ENCODE assay signal across 14 cellular contexts in the genomic region with DNA sequence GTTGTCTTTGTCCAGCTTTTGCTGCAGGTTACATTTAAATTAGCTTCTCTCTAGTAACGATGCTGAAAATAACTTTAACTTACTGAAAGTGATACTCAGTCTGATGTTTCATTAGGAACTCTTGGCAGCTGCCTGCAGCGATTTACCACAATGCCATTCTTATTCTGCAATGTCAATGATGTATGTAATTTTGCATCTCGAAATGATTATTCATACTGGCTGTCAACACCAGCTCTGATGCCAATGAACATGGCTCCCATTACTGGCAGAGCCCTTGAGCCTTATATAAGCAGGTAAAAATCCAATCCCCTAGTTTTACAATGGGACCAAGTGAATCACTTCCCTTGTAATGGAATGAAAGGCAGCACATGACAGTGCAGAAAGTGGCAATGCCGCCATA. TPM values are rescaled to one million over a fixed set of nuclear protein-coding genes. Genes with fewer than 3 reads are reported as not detected.
DNase-seq lines count a peak whose midpoint lies in the region; ATAC-seq and TF ChIP-seq lines count a peak whose summit lies in the region.
"Had no signal": no experiment of that assay in that cellular context is flagged by ENCODE, and none has a peak within 500 bp of the region (broad histone marks: within the 10 kb centered on the region; RNA-seq: fewer than 3 reads in every experiment).

No MANE protein-coding gene starts in this region.

- ATAC-seq in SK-N-SH treated with all-trans-retinoic acid at 6 μM for 48 hours (no peak), HG02759 (IDR thresholded peaks at IDR 0.05; ENCODE audit: unreplicated experiment) (peak; percentile 86)
- ATAC-seq: A549 had no signal

- H4K20me1 ChIP-seq in SK-N-SH (ENCODE audit: insufficient read depth) (no peaks in the 10 kb centered on the region), MM.1S (ENCODE audit: insufficient read depth, low read length) (no peaks in the 10 kb centered on the region)

- TF ChIP-seq CTCF in SK-N-SH (IDR thresholded peaks at IDR 0.05) (no peak), MM.1S (IDR thresholded peaks at IDR 0.05; ENCODE audit: low read length) (no peak), coronary artery (IDR thresholded peaks at IDR 0.05) (no peak)

- H3K4me2 ChIP-seq in SK-N-SH (no peak overlapping the region), MM.1S (ENCODE audit: low read depth, low read length) (peak overlapping the region; percentile 61)
- H3K4me2 ChIP-seq: A549 had no signal

- H3K4me1 ChIP-seq in SK-N-SH (ENCODE audit: control insufficient read depth in 1 of 2, insufficient read depth in 2 of 2, low read depth in 1 of 2, low read length in 1 of 2), result no peaks in the 10 kb centered on the region
- H3K4me1 ChIP-seq in MM.1S (ENCODE audit: low read length), result peaks cover 27% of the 10 kb centered on the region
- H3K4me1 ChIP-seq: A549 had no signal

- H3K4me3 ChIP-seq in SK-N-SH (ENCODE audit: low read depth in 2 of 2, low read length in 1 of 2) (no peak overlapping the region), MM.1S (ENCODE audit: low read length) (peak overlapping the region; percentile 8), coronary artery (no peak overlapping the region)
- H3K4me3 ChIP-seq: A549, thoracic aorta had no signal

- no peaks in the 10 kb centered on the region for H3K79me2 ChIP-seq in SK-N-SH (ENCODE audit: insufficient read depth)
- no peaks in the 10 kb centered on the region for H3K79me2 ChIP-seq in MM.1S (ENCODE audit: low read length)

- H3K27ac ChIP-seq in SK-N-SH (ENCODE audit: low read depth in 2 of 2, low read length in 1 of 2), result no peak overlapping the region
- H3K27ac ChIP-seq in MM.1S (ENCODE audit: low read length), result peak overlapping the region; percentile 67
- no peak overlapping the region for H3K27ac ChIP-seq in coronary artery
- H3K27ac ChIP-seq: A549, thoracic aorta had no signal

- H2AFZ ChIP-seq in SK-N-SH (ENCODE audit: low read depth) (no peak overlapping the region), MM.1S (ENCODE audit: low read length) (peak overlapping the region; percentile 41)

- H3K9me2 ChIP-seq in SK-N-SH, result no peaks in the 10 kb centered on the region
- H3K9me2 ChIP-seq in MM.1S (replicated peaks; ENCODE audit: insufficient read depth, low read length), result no peaks in the 10 kb centered on the region

- H3K9me3 ChIP-seq in SK-N-SH (no peaks in the 10 kb centered on the region), MM.1S (replicated peaks; ENCODE audit: insufficient read depth, low read length) (no peaks in the 10 kb centered on the region)
- H3K9me3 ChIP-seq: A549, thoracic aorta had no signal

- CTCF ChIA-PET in SK-N-SH (lab: Yijun Ruan, JAX), result interaction anchor here (1.5 kb wide), 1 partner anchor 71 kb away, joined by 4 read pairs; no protein-coding TSS in a partner anchor

- 61% methylated on average over 4 of the region's 4 CpGs for WGBS in SK-N-SH (ENCODE audit: low lambda C conversion rate)

- H3K27me3 ChIP-seq in SK-N-SH (ENCODE audit: insufficient read depth), result no peaks in the 10 kb centered on the region
- H3K27me3 ChIP-seq in MM.1S (replicated peaks; ENCODE audit: insufficient read depth, low read length), result no peaks in the 10 kb centered on the region

- TF ChIP-seq RAD21 in SK-N-SH (IDR thresholded peaks at IDR 0.05; ENCODE audit: low read length), result no peak

- H3K9ac ChIP-seq in SK-N-SH, result no peak overlapping the region
- H3K9ac ChIP-seq in MM.1S (ENCODE audit: low read length), result peak overlapping the region; percentile 23

- no peaks in the 10 kb centered on the region for H3K36me3 ChIP-seq in SK-N-SH (replicated peaks in 1 of 2; ENCODE audit: control insufficient read depth in 1 of 2, insufficient read depth in 2 of 2, low read length in 1 of 2)
- no peaks in the 10 kb centered on the region for H3K36me3 ChIP-seq in MM.1S (replicated peaks; ENCODE audit: insufficient read depth, low read length)

- POLR2A ChIA-PET in SK-N-SH (lab: Yijun Ruan, JAX), result no interaction called here

- H3F3A ChIP-seq in SK-N-SH (replicated peaks; ENCODE audit: insufficient read depth) (no peaks in the 10 kb centered on the region), MM.1S (ENCODE audit: insufficient read depth, low read length) (peaks cover 16% of the 10 kb centered on the region)

- DNase-seq in SK-N-SH (no peak), MM.1S (peak; percentile 85), coronary artery (ENCODE audit: low spot score) (no peak), ecto neural progenitor cell (ENCODE audit: low spot score) (no peak), NOMO-1 treated with dmso at 0.1 percent for 144 hours (lab: John Stamatoyannopoulos, UW; ENCODE audit: unreplicated experiment) (no peak), SKM-1 (lab: John Stamatoyannopoulos, UW; ENCODE audit: unreplicated experiment) (no peak)
- DNase-seq: caudate nucleus; hippocampal formation; NCI-H2029 treated with DMSO at 0.1 percent for 48 hours; stimulated activated CD4-positive, alpha-beta T cell treated with anti-CD3 and anti-CD28 coated beads, Interleukin-2, amount 100 ng/mL, for 24 hours had no signal

- TF ChIP-seq EP300 in SK-N-SH (IDR thresholded peaks at IDR 0.05; ENCODE audit: borderline replicate concordance in 1 of 2, low read depth in 1 of 2, low read length in 1 of 2), result no peak

TF ChIP-seq in SK-N-SH, 30 proteins besides CTCF, POLR2A, EP300 and RAD21:
- TF ChIP-seq, protein P1, sequence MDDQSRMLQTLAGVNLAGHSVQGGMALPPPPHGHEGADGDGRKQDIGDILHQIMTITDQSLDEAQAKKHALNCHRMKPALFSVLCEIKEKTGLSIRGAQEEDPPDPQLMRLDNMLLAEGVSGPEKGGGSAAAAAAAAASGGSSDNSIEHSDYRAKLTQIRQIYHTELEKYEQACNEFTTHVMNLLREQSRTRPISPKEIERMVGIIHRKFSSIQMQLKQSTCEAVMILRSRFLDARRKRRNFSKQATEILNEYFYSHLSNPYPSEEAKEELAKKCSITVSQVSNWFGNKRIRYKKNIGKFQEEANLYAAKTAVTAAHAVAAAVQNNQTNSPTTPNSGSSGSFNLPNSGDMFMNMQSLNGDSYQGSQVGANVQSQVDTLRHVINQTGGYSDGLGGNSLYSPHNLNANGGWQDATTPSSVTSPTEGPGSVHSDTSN (IDR thresholded peaks at IDR 0.05), result peak; percentile 21; the same call in 1 of the 2 replicates
- TF ChIP-seq SMC3 (IDR thresholded peaks at IDR 0.05; ENCODE audit: low read depth, low read length), result no peak
- no peak for TF ChIP-seq TCF12 (IDR thresholded peaks at IDR 0.05)
- TF ChIP-seq RCOR1 (IDR thresholded peaks at IDR 0.05; ENCODE audit: low read length), result no peak
- TF ChIP-seq GATA2 (CRISPR knock-in tag; IDR thresholded peaks at IDR 0.05), result no peak
- TF ChIP-seq EZH2phosphoT487 (IDR thresholded peaks at IDR 0.05; ENCODE audit: borderline replicate concordance, low read depth), result no peak
- TF ChIP-seq, protein P2, sequence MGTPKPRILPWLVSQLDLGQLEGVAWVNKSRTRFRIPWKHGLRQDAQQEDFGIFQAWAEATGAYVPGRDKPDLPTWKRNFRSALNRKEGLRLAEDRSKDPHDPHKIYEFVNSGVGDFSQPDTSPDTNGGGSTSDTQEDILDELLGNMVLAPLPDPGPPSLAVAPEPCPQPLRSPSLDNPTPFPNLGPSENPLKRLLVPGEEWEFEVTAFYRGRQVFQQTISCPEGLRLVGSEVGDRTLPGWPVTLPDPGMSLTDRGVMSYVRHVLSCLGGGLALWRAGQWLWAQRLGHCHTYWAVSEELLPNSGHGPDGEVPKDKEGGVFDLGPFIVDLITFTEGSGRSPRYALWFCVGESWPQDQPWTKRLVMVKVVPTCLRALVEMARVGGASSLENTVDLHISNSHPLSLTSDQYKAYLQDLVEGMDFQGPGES (IDR thresholded peaks at IDR 0.05; ENCODE audit: low read depth, low read length), result no peak

TF ChIP-seq in SK-N-SH treated with all-trans-retinoic acid at 6 μM for 48 hours, 23 proteins besides CTCF, POLR2A, EP300 and RAD21:
- TF ChIP-seq CSDC2 (CRISPR knock-in tag; IDR thresholded peaks at IDR 0.05) (no peak), BACH2 (CRISPR knock-in tag; IDR thresholded peaks at IDR 0.05; ENCODE audit: borderline replicate concordance) (no peak), ARNTL (CRISPR knock-in tag; IDR thresholded peaks at IDR 0.05; ENCODE audit: borderline replicate concordance, low read depth) (no peak), TOX (CRISPR knock-in tag; IDR thresholded peaks at IDR 0.05; ENCODE audit: borderline replicate concordance) (no peak), ZNF565 (CRISPR knock-in tag; conservative IDR thresholded peaks at IDR 0.05; ENCODE audit: low read depth) (no peak), ZNF8 (CRISPR knock-in tag; IDR thresholded peaks at IDR 0.05) (no peak), ZFP30 (CRISPR knock-in tag; IDR thresholded peaks at IDR 0.05) (no peak)

RNA-seq across cellular contexts. Expression of a gene that starts 16.3 kb away (rescaled TPM):
- polyA plus RNA-seq in SK-N-SH (2012; rRNA removed), result 51.0 and 51.5 TPM in 2 replicates
- polyA plus RNA-seq in SK-N-SH (2012; cell fraction: cytosol; rRNA removed), result 56.4 and 67.7 TPM in 2 replicates
- polyA plus RNA-seq in SK-N-SH (2012; cell fraction: nucleus; rRNA removed), result 50.5 and 79.4 TPM in 2 replicates
